Comparison of ENCODE assay signal across 8 cellular contexts in the genomic region with DNA sequence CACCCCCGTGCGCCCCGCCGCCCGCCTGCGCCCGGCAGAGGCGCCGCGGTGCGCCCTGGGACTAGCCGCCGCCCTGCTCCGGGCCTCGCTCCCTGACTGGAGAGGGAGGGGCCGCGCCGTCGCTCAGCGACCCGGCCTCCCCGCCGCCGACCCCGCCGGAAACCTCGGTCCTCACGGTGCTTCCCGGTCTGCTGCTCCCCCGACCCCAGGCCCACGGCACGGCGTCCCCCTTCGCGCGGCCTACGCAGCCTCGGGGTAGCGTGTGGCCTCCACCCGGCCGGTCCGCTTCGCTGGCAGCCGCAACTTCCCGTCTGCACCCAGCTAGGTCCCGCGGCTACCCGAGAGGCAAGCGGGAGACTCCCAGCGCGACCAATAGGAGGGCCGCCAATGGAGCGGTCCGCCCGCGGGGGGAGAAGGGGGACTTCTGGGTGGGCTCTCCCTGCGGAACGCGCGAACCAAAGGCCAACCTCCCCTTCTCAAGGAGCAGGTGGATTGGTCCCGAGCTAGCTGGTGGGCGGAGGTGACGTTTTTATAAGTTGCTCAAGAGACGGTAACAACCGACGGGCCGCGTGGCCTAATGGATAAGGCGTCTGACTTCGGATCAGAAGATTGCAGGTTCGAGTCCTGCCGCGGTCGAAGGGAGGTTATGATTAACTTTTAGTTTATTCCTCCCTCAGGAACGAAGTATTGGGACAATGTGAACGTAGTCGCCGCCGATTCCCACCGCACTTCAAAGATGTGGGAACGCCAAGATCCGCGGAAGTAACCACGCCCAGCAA. TPM values are rescaled to one million over a fixed set of nuclear protein-coding genes. Genes with fewer than 3 reads are reported as not detected.
DNase-seq lines count a peak whose midpoint lies in the region; FAIRE-seq and TF ChIP-seq lines count a peak whose summit lies in the region.

POLG (minus strand) TSS at position 315 of the 779 bp plus-strand sequence. CDS start 1,070 bp downstream, outside the sequence.

- peak within 1 kb of the TSS; percentile 76 for H3K27ac ChIP-seq in SK-N-MC
- peak within 1 kb of the TSS; percentile 74 for H3K27ac ChIP-seq in neuronal stem cell (replicated peaks; ENCODE audit: low read length)

- H2AK5ac ChIP-seq in neuronal stem cell (ENCODE audit: low read depth, low read length): no peak within 1 kb of the TSS

- H3K27ac Mint-ChIP-seq in HFFc6: peak within 1 kb of the TSS; percentile 76
- peak within 1 kb of the TSS; percentile 95 for H3K27ac Mint-ChIP-seq in activated naive CD4-positive, alpha-beta T cell treated with anti-CD3 and anti-CD28 coated beads, Interleukin-2, amount 10 ng/mL, durations not matched to agents 7 days and 5 days

- peak within 1 kb of the TSS; percentile 96 for H3K4me3 ChIP-seq in NB4 (ENCODE audit: low read depth, low read length)
- H3K4me3 ChIP-seq in SK-N-MC: peak within 1 kb of the TSS; percentile 95
- H3K4me3 ChIP-seq in neuronal stem cell (ENCODE audit: low read length in 2 of 2): peak within 1 kb of the TSS; percentile 94 to 99

- peaks cover 3 to 6% of the 10 kb centered on the region in 2 donors for H3K4me1 ChIP-seq in neuronal stem cell (ENCODE audit: control insufficient read depth in 2 of 2, insufficient read depth in 1 of 2, low read depth in 1 of 2, low read length in 2 of 2)

- H2AFZ ChIP-seq in neuronal stem cell (ENCODE audit: low read length): peak within 1 kb of the TSS; percentile 98

- peaks cover 19% of the 10 kb centered on the region for H3K79me1 ChIP-seq in neuronal stem cell (ENCODE audit: low read depth, low read length)

- CTCF ChIA-PET in activated naive CD4-positive, alpha-beta T cell treated with anti-CD3 and anti-CD28 coated beads, Interleukin-2, amount 10 ng/mL, durations not matched to agents 7 days and 5 days (lab: Charles Lee): interaction anchor here (0.6 to 2.3 kb wide), 3 partner anchors 80 to 134 kb away, joined by 3 to 6 read pairs (median 3); no protein-coding TSS in a partner anchor

- H3K36me3 Mint-ChIP-seq in HFFc6 (ENCODE audit: low read depth): peaks cover 31% of the 10 kb centered on the region; the same call in 1 of the 2 replicates
- peaks cover 38% of the 10 kb centered on the region for H3K36me3 Mint-ChIP-seq in activated naive CD4-positive, alpha-beta T cell treated with anti-CD3 and anti-CD28 coated beads, Interleukin-2, amount 10 ng/mL, durations not matched to agents 7 days and 5 days

- H2BK12ac ChIP-seq in neuronal stem cell (ENCODE audit: low read length): no peak within 1 kb of the TSS

- peak within 1 kb of the TSS; percentile 95 for H3K14ac ChIP-seq in neuronal stem cell (ENCODE audit: low read length)

- H2BK120ac ChIP-seq in neuronal stem cell (ENCODE audit: low read depth, low read length): peak within 1 kb of the TSS; percentile 95

- H3K4me1 Mint-ChIP-seq in HFFc6 (ENCODE audit: low read depth): peaks cover 46% of the 10 kb centered on the region
- peaks cover 63% of the 10 kb centered on the region for H3K4me1 Mint-ChIP-seq in activated naive CD4-positive, alpha-beta T cell treated with anti-CD3 and anti-CD28 coated beads, Interleukin-2, amount 10 ng/mL, durations not matched to agents 7 days and 5 days

- peak; percentile 93 for DNase-seq in GM04503 (ENCODE audit: low read depth)
- DNase-seq in HFFc6: peak; percentile 99
- DNase-seq in NB4 (ENCODE audit: low read depth): peak; percentile 100
- DNase-seq in SK-N-MC (ENCODE audit: low read depth, low spot score): peak; percentile 97
- peak; percentile 99 for DNase-seq in activated naive CD4-positive, alpha-beta T cell treated with anti-CD3 and anti-CD28 coated beads, Interleukin-2, amount 10 ng/mL, durations not matched to agents 7 days and 5 days
- DNase-seq in frontal cortex (ENCODE audit: low spot score in 2 of 2): peak; percentile 97 to 98
- peak; percentile 100 for DNase-seq in neuronal stem cell (ENCODE audit: low spot score)

- peaks cover 10% of the 10 kb centered on the region for H3K27me3 Mint-ChIP-seq in HFFc6 (ENCODE audit: insufficient read depth)
- H3K27me3 Mint-ChIP-seq in activated naive CD4-positive, alpha-beta T cell treated with anti-CD3 and anti-CD28 coated beads, Interleukin-2, amount 10 ng/mL, durations not matched to agents 7 days and 5 days: peaks cover 31% of the 10 kb centered on the region

- peaks cover under 1 to 35% (median 21%) of the 10 kb centered on the region in 3 experiments for H3K27me3 ChIP-seq in neuronal stem cell (ENCODE audit: control insufficient read depth in 3 of 3, insufficient read depth in 3 of 3, low read depth in 1 of 3, low read length in 3 of 3)

- H3K9ac ChIP-seq in SK-N-MC (ENCODE audit: insufficient read length) (peak within 1 kb of the TSS; percentile 94), neuronal stem cell (ENCODE audit: low read depth, low read length, poor library complexity) (peak within 1 kb of the TSS; percentile 99)

- H3K9me3 ChIP-seq in SK-N-MC (ENCODE audit: low read depth, low read length) (no peaks in the 10 kb centered on the region), neuronal stem cell (replicated peaks in 1 of 2; ENCODE audit: control insufficient read depth in 2 of 2, insufficient read depth in 1 of 2, low read depth in 1 of 2, low read length in 2 of 2) (no peaks in the 10 kb centered on the region)

- peak; percentile 90 for FAIRE-seq in frontal cortex (lab: Jason Lieb, UNC)

- peak within 1 kb of the TSS; percentile 90 for H3K4me2 ChIP-seq in neuronal stem cell (ENCODE audit: insufficient read depth, low read length, poor library complexity, severe bottlenecking)

- H4K91ac ChIP-seq in neuronal stem cell (ENCODE audit: low read depth, low read length, poor library complexity): no peak within 1 kb of the TSS

- no peak within 1 kb of the TSS for H3K4ac ChIP-seq in neuronal stem cell (ENCODE audit: low read length)

- no peak within 1 kb of the TSS for H2BK15ac ChIP-seq in neuronal stem cell (ENCODE audit: low read length)

- peaks cover 7% of the 10 kb centered on the region; the same call in 1 of the 2 replicates for H3K9me3 Mint-ChIP-seq in HFFc6
- no peaks in the 10 kb centered on the region for H3K9me3 Mint-ChIP-seq in activated naive CD4-positive, alpha-beta T cell treated with anti-CD3 and anti-CD28 coated beads, Interleukin-2, amount 10 ng/mL, durations not matched to agents 7 days and 5 days

- no peak within 1 kb of the TSS for H2BK5ac ChIP-seq in neuronal stem cell (ENCODE audit: low read length)

- H3K4me3 Mint-ChIP-seq in HFFc6: peak within 1 kb of the TSS; percentile 89
- peak within 1 kb of the TSS; percentile 82 for H3K4me3 Mint-ChIP-seq in activated naive CD4-positive, alpha-beta T cell treated with anti-CD3 and anti-CD28 coated beads, Interleukin-2, amount 10 ng/mL, durations not matched to agents 7 days and 5 days

- H3K36me3 ChIP-seq in SK-N-MC (ENCODE audit: insufficient read depth, low read length) (peaks cover 38% of the 10 kb centered on the region), neuronal stem cell (replicated peaks in 1 of 2; ENCODE audit: control insufficient read depth in 2 of 2, insufficient read depth in 2 of 2, low read length in 2 of 2) (peaks cover 27 to 37% of the 10 kb centered on the region in 2 donors)

- TF ChIP-seq POLR2A in NB4 (IDR thresholded peaks at IDR 0.05; ENCODE audit: extremely low read depth, insufficient read length): peak; percentile 98

- peak within 1 kb of the TSS; percentile 100 for H3K23ac ChIP-seq in neuronal stem cell (ENCODE audit: low read depth, low read length, poor library complexity)

- peak within 1 kb of the TSS; percentile 100 for H3K18ac ChIP-seq in neuronal stem cell (ENCODE audit: low read length)

- WGBS in neuronal stem cell (ENCODE audit: extremely low coverage in 2 of 2, insufficient read length in 2 of 2, insufficient replicate concordance in 1 of 2), 2 donors: no CpG with 5 or more reads among the region's 84 CpGs

- no peak within 1 kb of the TSS for H4K8ac ChIP-seq in neuronal stem cell (ENCODE audit: low read depth, low read length)

- TF ChIP-seq CTCF in HFFc6 (IDR thresholded peaks at IDR 0.05) (no peak), NB4 (IDR thresholded peaks at IDR 0.05; ENCODE audit: low read depth, low read length) (no peak), subcutaneous adipose tissue (IDR thresholded peaks at IDR 0.05; ENCODE audit: low read depth) (no peak)

RNA-seq across cellular contexts. Expression of gene POLG, which starts in this region (rescaled TPM):
- total RNA-seq in HFFc6 (2021; fragmentation: NEBNext Ultra II Directional; extraction: Animal tissue kit (Norgen Biotek cat#: 25700)): 10 to 100 TPM; 33.1 to 48.3 (median 35.2) TPM
- total RNA-seq in frontal cortex: 39.1 TPM
- polyA plus RNA-seq in neuronal stem cell (2013, experiment 1 of 2): 21.3 TPM
- 21.7 TPM for polyA plus RNA-seq in neuronal stem cell (2013, experiment 2 of 2)
- 100 to 1,000 TPM in 1 of 4 donors, 10 to 100 TPM in 3; 37.3 to 111 (median 53.3) TPM for total RNA-seq in subcutaneous adipose tissue

Comparison
In these comparisons a context has a peak if more than half of its experiments do, and no peak if none do; other contexts are left out.
1. Peak in every context shown above with its lines: DNase-seq, H3K4me3 ChIP-seq and H3K27ac ChIP-seq.